Comparison of ENCODE assay signal across 16 cellular contexts in genomic region chr9:92176800-92177185, GRCh38.
DNase-seq lines count a peak whose midpoint lies in the region; ATAC-seq, FAIRE-seq and TF ChIP-seq lines count a peak whose summit lies in the region.
"Had no signal": no experiment of that assay in that cellular context is flagged by ENCODE, and none has a peak within 500 bp of the region (broad histone marks: within the 10 kb centered on the region; RNA-seq: fewer than 3 reads in every experiment).

No MANE protein-coding gene starts in this region.

- DNase-seq in GM23338 (ENCODE audit: low spot score) (no peak), H1 (ENCODE audit: low read depth in 1 of 2, low spot score in 2 of 2) (no peak), neuronal stem cell (ENCODE audit: low spot score) (no peak), BE2C (no peak), left ventricle myocardium superior (no peak)
- DNase-seq: Caco-2; CD4-positive, alpha-beta T cell; GOT3 had no signal

- H3K9me3 ChIP-seq in H1 (ENCODE audit: insufficient read depth in 2 of 2, low read depth in 1 of 2, low read length in 1 of 2), result peaks cover 4 to 13% of the 10 kb centered on the region in 2 experiments; a peak in 2 of 4 replicates
- peaks cover 5 to 12% of the 10 kb centered on the region in 2 donors for H3K9me3 ChIP-seq in neuronal stem cell (replicated peaks in 1 of 2; ENCODE audit: control insufficient read depth in 2 of 2, insufficient read depth in 1 of 2, low read depth in 1 of 2, low read length in 2 of 2)
- no peaks in the 10 kb centered on the region for H3K9me3 ChIP-seq in BE2C
- H3K9me3 ChIP-seq: Caco-2 had no signal

- H3K4me3 Mint-ChIP-seq in GM23338, result no peak overlapping the region
- H3K4me3 Mint-ChIP-seq: B cell; CD4-positive, alpha-beta T cell had no signal

- no peak overlapping the region for H2BK120ac ChIP-seq in H1 (replicated peaks; ENCODE audit: low read depth, low read length)
- peak overlapping the region; percentile 18 for H2BK120ac ChIP-seq in neuronal stem cell (ENCODE audit: low read depth, low read length)

- no peak overlapping the region for H3K18ac ChIP-seq in H1 (ENCODE audit: extremely low read depth, low read length)
- peak overlapping the region; percentile 69 for H3K18ac ChIP-seq in neuronal stem cell (ENCODE audit: low read length)

- no peaks in the 10 kb centered on the region for H3K23me2 ChIP-seq in H1 (ENCODE audit: low read depth, low read length)

- 84% methylated on average over 5 of the region's 5 CpGs; no CpG with 5 or more reads in 1 of the 2 experiments for WGBS in H1 (ENCODE audit: extremely low coverage in 1 of 2, insufficient coverage in 1 of 2, insufficient read length in 1 of 2, insufficient replicate concordance in 2 of 2, low coverage in 1 of 2, low lambda C conversion rate in 2 of 2, missing lambda C conversion rate in 1 of 2), 2 experiments
- no CpG with 5 or more reads among the region's 5 CpGs for WGBS in neuronal stem cell (ENCODE audit: extremely low coverage in 2 of 2, insufficient read length in 2 of 2, insufficient replicate concordance in 1 of 2), 2 donors

- H3K23ac ChIP-seq in H1 (ENCODE audit: insufficient read length) (no peak overlapping the region), neuronal stem cell (ENCODE audit: low read depth, low read length, poor library complexity) (no peak overlapping the region)

- no peaks in the 10 kb centered on the region; the same call in 1 of the 2 replicates for H3K36me3 ChIP-seq in GM23338 (ENCODE audit: insufficient read depth)
- no peaks in the 10 kb centered on the region for H3K36me3 ChIP-seq in H1 (ENCODE audit: control insufficient read depth in 2 of 4, insufficient read depth in 4 of 4, low read length in 3 of 4)
- H3K36me3 ChIP-seq in neuronal stem cell (replicated peaks in 1 of 2; ENCODE audit: control insufficient read depth in 2 of 2, insufficient read depth in 2 of 2, low read length in 2 of 2), result no peaks in the 10 kb centered on the region
- no peaks in the 10 kb centered on the region for H3K36me3 ChIP-seq in BE2C
- H3K36me3 ChIP-seq: HAP-1 had no signal

- H3K27ac ChIP-seq in GM23338 (ENCODE audit: low read depth), result no peak overlapping the region
- H3K27ac ChIP-seq in H1 (ENCODE audit: low read depth, low read length), result no peak overlapping the region
- H3K27ac ChIP-seq in neuronal stem cell (replicated peaks; ENCODE audit: low read length), result no peak overlapping the region
- H3K27ac ChIP-seq: C4-2B had no signal

- H3K9ac ChIP-seq in H1 (replicated peaks in 1 of 4; ENCODE audit: extremely low read depth in 1 of 4, low read depth in 3 of 4, low read length in 3 of 4) (no peak overlapping the region), neuronal stem cell (ENCODE audit: low read depth, low read length, poor library complexity) (no peak overlapping the region)

- H3K79me1 ChIP-seq in H1 (ENCODE audit: low read depth, low read length), result no peaks in the 10 kb centered on the region; the same call in 1 of the 2 replicates
- H3K79me1 ChIP-seq in neuronal stem cell (ENCODE audit: low read depth, low read length), result no peaks in the 10 kb centered on the region

- no peak overlapping the region for H4K5ac ChIP-seq in H1 (ENCODE audit: insufficient read length, low read depth, low read length)

- H3K4me1 ChIP-seq in GM23338 (ENCODE audit: insufficient read depth), result no peaks in the 10 kb centered on the region
- H3K4me1 ChIP-seq in H1 (replicated peaks in 1 of 4; ENCODE audit: control insufficient read depth in 3 of 4, insufficient read depth in 4 of 4, low read length in 3 of 4), result peaks cover 0 to 4% (median 0%) of the 10 kb centered on the region in 4 experiments; a peak in 1 of 7 replicates
- H3K4me1 ChIP-seq in neuronal stem cell (ENCODE audit: control insufficient read depth in 2 of 2, insufficient read depth in 1 of 2, low read depth in 1 of 2, low read length in 2 of 2), result peaks cover 0 to 9% of the 10 kb centered on the region in 2 donors
- H3K4me1 ChIP-seq in BE2C, result no peaks in the 10 kb centered on the region
- H3K4me1 ChIP-seq: Caco-2, HAP-1 had no signal

- no peaks in the 10 kb centered on the region for H3F3A ChIP-seq in GM23338 (replicated peaks; ENCODE audit: low read depth)

- TF ChIP-seq EP300 in H1 (IDR thresholded peaks at IDR 0.05; ENCODE audit: borderline replicate concordance in 1 of 2, low read depth in 2 of 2, low read length in 2 of 2), result no peak

- no peak for TF ChIP-seq RAD21 in H1 (IDR thresholded peaks at IDR 0.05 in 1 of 2, conservative IDR thresholded peaks at IDR 0.05 in 1 of 2; ENCODE audit: low read depth in 2 of 2, low read length in 2 of 2)

- peaks cover 13% of the 10 kb centered on the region for H3K27me3 Mint-ChIP-seq in GM23338 (ENCODE audit: insufficient read depth, low read depth, poor library complexity)
- H3K27me3 Mint-ChIP-seq: B cell; CD4-positive, alpha-beta T cell had no signal

- no peak overlapping the region for H2BK12ac ChIP-seq in H1 (ENCODE audit: low read depth, low read length)
- peak overlapping the region; percentile 58 for H2BK12ac ChIP-seq in neuronal stem cell (ENCODE audit: low read length)

- ATAC-seq in GM23338 (no peak), HG02571 (IDR thresholded peaks at IDR 0.05; ENCODE audit: unreplicated experiment) (no peak), left ventricle myocardium superior (no peak)

- H2BK5ac ChIP-seq in H1 (ENCODE audit: low read depth, low read length), result no peak overlapping the region
- no peak overlapping the region for H2BK5ac ChIP-seq in neuronal stem cell (ENCODE audit: low read length)

- peaks cover 5% of the 10 kb centered on the region; the same call in 1 of the 3 replicates for H3K36me3 Mint-ChIP-seq in GM23338 (ENCODE audit: low read depth)

- no peak overlapping the region for H4K8ac ChIP-seq in H1 (ENCODE audit: extremely low read depth, insufficient read depth, low read length)
- H4K8ac ChIP-seq in neuronal stem cell (ENCODE audit: low read depth, low read length), result no peak overlapping the region

- FAIRE-seq in H1 (lab: Jason Lieb, UNC), result no peak
- FAIRE-seq: D721Med, G401.6, GM12892, GM18507 had no signal

- H3K14ac ChIP-seq in H1 (ENCODE audit: insufficient read length) (no peak overlapping the region), neuronal stem cell (ENCODE audit: low read length) (no peak overlapping the region)

- no peak overlapping the region for H3K4me2 ChIP-seq in GM23338
- H3K4me2 ChIP-seq in H1 (ENCODE audit: insufficient read depth in 1 of 2, low read depth in 2 of 2, low read length in 2 of 2), result no peak overlapping the region
- no peak overlapping the region for H3K4me2 ChIP-seq in neuronal stem cell (ENCODE audit: insufficient read depth, low read length, poor library complexity, severe bottlenecking)

- H3K4me1 Mint-ChIP-seq in GM23338, result no peaks in the 10 kb centered on the region; the same call in 1 of the 3 replicates

- POLR2A ChIA-PET in H1 (lab: Charles Lee; ENCODE audit: partially characterized antibody), result interaction anchor here (1.2 kb wide), 1 partner anchor 37 kb away, joined by 4 read pairs; no protein-coding TSS in a partner anchor

- H3K4ac ChIP-seq in H1 (replicated peaks; ENCODE audit: insufficient read length, low read depth, low read length), result no peak overlapping the region
- H3K4ac ChIP-seq in neuronal stem cell (ENCODE audit: low read length), result no peak overlapping the region

- H2BK15ac ChIP-seq in H1 (ENCODE audit: low read length) (no peak overlapping the region; the same call in 1 of the 2 replicates), neuronal stem cell (ENCODE audit: low read length) (peak overlapping the region; percentile 13)

- no peaks in the 10 kb centered on the region for H4K20me1 ChIP-seq in GM23338 (replicated peaks; ENCODE audit: insufficient read depth)
- no peaks in the 10 kb centered on the region for H4K20me1 ChIP-seq in H1 (replicated peaks in 1 of 2; ENCODE audit: control insufficient read depth in 1 of 2, insufficient read depth in 2 of 2, low read length in 2 of 2)

- H2AFZ ChIP-seq in GM23338 (peak overlapping the region; percentile 66; the same call in 1 of the 2 replicates), H1 (ENCODE audit: low read length) (0 out of 2 replicates have a peak overlapping the region, but pooled peaks have one; percentile 57), neuronal stem cell (ENCODE audit: low read length) (peak overlapping the region; percentile 64)

- peaks cover 3% of the 10 kb centered on the region for H3K9me2 ChIP-seq in GM23338 (ENCODE audit: insufficient read depth)

- H4K91ac ChIP-seq in H1 (replicated peaks; ENCODE audit: insufficient read length, low read length) (no peak overlapping the region), neuronal stem cell (ENCODE audit: low read depth, low read length, poor library complexity) (no peak overlapping the region)

- CTCF ChIA-PET in H1 (lab: Charles Lee; ENCODE audit: partially characterized antibody), result interaction anchor here (0.6 to 9.0 kb wide), 16 partner anchors 9 to 325 kb away, joined by 3 to 100 read pairs (median 4); no protein-coding TSS in a partner anchor

- intact Hi-C loops in left ventricle myocardium superior (cut with micrococcal nuclease), result no loop called here

- H3K4me3 ChIP-seq in GM23338 (no peak overlapping the region), H1 (ENCODE audit: extremely low read depth in 1 of 4, insufficient read depth in 2 of 4, low read depth in 3 of 4, low read length in 4 of 4) (no peak overlapping the region), neuronal stem cell (ENCODE audit: low read length in 2 of 2) (no peak overlapping the region), BE2C (ENCODE audit: low read depth, low read length) (no peak overlapping the region)
- H3K4me3 ChIP-seq: HAP-1 had no signal

- H3K27me3 ChIP-seq in GM23338 (ENCODE audit: insufficient read depth) (no peaks in the 10 kb centered on the region), H1 (replicated peaks in 1 of 4; ENCODE audit: control insufficient read depth in 3 of 4, extremely low read depth in 1 of 4, insufficient read depth in 3 of 4, low read length in 3 of 4) (no peaks in the 10 kb centered on the region), neuronal stem cell (ENCODE audit: control insufficient read depth in 3 of 3, insufficient read depth in 3 of 3, low read depth in 1 of 3, low read length in 3 of 3) (peaks cover 0 to 14% (median 0%) of the 10 kb centered on the region in 3 experiments), BE2C (no peaks in the 10 kb centered on the region)

- H3K79me2 ChIP-seq in GM23338 (replicated peaks; ENCODE audit: insufficient read depth) (no peaks in the 10 kb centered on the region), H1 (ENCODE audit: control insufficient read depth in 1 of 2, insufficient read depth in 2 of 2, low read length in 2 of 2) (no peaks in the 10 kb centered on the region)

- H3K27ac Mint-ChIP-seq in GM23338, result peak overlapping the region; percentile 72; the same call in 1 of the 2 replicates
- H3K27ac Mint-ChIP-seq: B cell; CD4-positive, alpha-beta T cell had no signal

- H2AK5ac ChIP-seq in H1 (ENCODE audit: low read depth, low read length) (no peak overlapping the region), neuronal stem cell (ENCODE audit: low read depth, low read length) (peak overlapping the region; percentile 48)

- no peak overlapping the region for H2BK20ac ChIP-seq in H1 (ENCODE audit: low read length)

- peaks cover 12% of the 10 kb centered on the region for H3K9me3 Mint-ChIP-seq in GM23338
- H3K9me3 Mint-ChIP-seq: CD4-positive, alpha-beta T cell had no signal

- TF ChIP-seq CTCF in GM23338 (conservative IDR thresholded peaks at IDR 0.05; ENCODE audit: low read depth in 2 of 2), result no peak
- TF ChIP-seq CTCF in H1 (IDR thresholded peaks at IDR 0.05; ENCODE audit: control extremely low read depth in 1 of 3, insufficient read depth in 1 of 3, low read depth in 1 of 3, low read length in 3 of 3), result no peak
- no peak for TF ChIP-seq CTCF in BE2C (IDR thresholded peaks at IDR 0.05; ENCODE audit: low read depth, low read length)

- TF ChIP-seq POLR2A in H1 (IDR thresholded peaks at IDR 0.05; ENCODE audit: control extremely low read depth in 1 of 2, low read depth in 2 of 2, low read length in 2 of 2), result no peak

- H3K56ac ChIP-seq in H1 (replicated peaks; ENCODE audit: insufficient read length, low read depth, low read length), result no peak overlapping the region
